In genomic region chr1:156471496-156472490, GRCh38 we compare ENCODE assay signal across 10 cellular contexts. TPM values are rescaled to one million over a fixed set of nuclear protein-coding genes. Genes with fewer than 3 reads are reported as not detected.
DNase-seq lines count a peak whose midpoint lies in the region; ATAC-seq and TF ChIP-seq lines count a peak whose summit lies in the region.
"Had no signal": no experiment of that assay in that cellular context is flagged by ENCODE, and none has a peak within 500 bp of the region (broad histone marks: within the 10 kb centered on the region; RNA-seq: fewer than 3 reads in every experiment).

No MANE protein-coding gene starts in this region.

- no peak overlapping the region for H3K4me3 ChIP-seq in adrenal gland
- H3K4me3 ChIP-seq in lung = no peak overlapping the region
- H3K4me3 ChIP-seq: BLaER1 treated with 17β-estradiol and CSF1 and Interleukin-3, amounts not matched to agents 10 nM and 100 nM had no signal

- H3K27ac ChIP-seq in 22Rv1 (peak overlapping the region; percentile 93), adrenal gland (peak overlapping the region in 4 of 5 donors; percentile 11 to 68 (median 55)), lung (ENCODE audit: low read depth in 1 of 2, low read length in 1 of 2) (peak overlapping the region; percentile 46 to 57)

- ATAC-seq in lung (ENCODE audit: insufficient read depth, low FRiP score) (peak; percentile 63), GM18520 (IDR thresholded peaks at IDR 0.05; ENCODE audit: unreplicated experiment) (no peak), GM18502 (IDR thresholded peaks at IDR 0.05; ENCODE audit: poor library complexity, unreplicated experiment) (no peak)
- ATAC-seq: activated CD8-positive, alpha-beta memory T cell treated with anti-CD3 and anti-CD28 coated beads, Interleukin-2, amount 10 ng/mL, durations not matched to agents 7 days and 5 days had no signal

- DNase-seq in NCI-H1417 (lab: John Stamatoyannopoulos, UW) (peak; percentile 81 to 96 (median 84)), adrenal gland (peak; percentile 40 to 86 (median 82)), lung (ENCODE audit: low spot score) (peak; percentile 83), occipital lobe (lab: John Stamatoyannopoulos, UW) (no peak), GM20000 (ENCODE audit: low spot score) (no peak)
- DNase-seq: activated CD8-positive, alpha-beta memory T cell treated with anti-CD3 and anti-CD28 coated beads, Interleukin-2, amount 10 ng/mL, durations not matched to agents 7 days and 5 days had no signal

- intact Hi-C loops in adrenal gland (cut with DNase I) = no loop called here

- H3K36me3 ChIP-seq in adrenal gland (replicated peaks in 1 of 2) = peaks cover 0 to 100% of the 10 kb centered on the region in 2 donors
- peaks cover 32 to 64% of the 10 kb centered on the region in 2 donors for H3K36me3 ChIP-seq in lung (ENCODE audit: control insufficient read depth in 2 of 2, insufficient read depth in 2 of 2, low read length in 2 of 2)

- TF ChIP-seq POLR2A in adrenal gland (IDR thresholded peaks at IDR 0.05) = peak in 1 of 2 donors; percentile 5

- H3K4me1 ChIP-seq in adrenal gland (replicated peaks in 1 of 2) = peaks cover 12 to 41% of the 10 kb centered on the region in 2 donors
- peaks cover 0 to 7% of the 10 kb centered on the region in 2 donors for H3K4me1 ChIP-seq in lung (ENCODE audit: control insufficient read depth in 2 of 2, insufficient read depth in 2 of 2, low read length in 2 of 2)

- TF ChIP-seq CTCF in 22Rv1 (IDR thresholded peaks at IDR 0.05) = no peak
- no peak for TF ChIP-seq CTCF in adrenal gland (IDR thresholded peaks at IDR 0.05)
- TF ChIP-seq CTCF in lung (IDR thresholded peaks at IDR 0.05; ENCODE audit: control extremely low read depth, extremely low read depth) = no peak
- TF ChIP-seq CTCF in GM20000 (IDR thresholded peaks at IDR 0.05; ENCODE audit: extremely low read depth, missing control alignments) = no peak

- H3K9me3 ChIP-seq in adrenal gland (replicated peaks in 1 of 3) = no peaks in the 10 kb centered on the region
- no peaks in the 10 kb centered on the region for H3K9me3 ChIP-seq in lung (ENCODE audit: control insufficient read depth in 2 of 2, insufficient read depth in 1 of 2, low read length in 1 of 2)
- H3K9me3 ChIP-seq: BLaER1 treated with 17β-estradiol and CSF1 and Interleukin-3, amounts not matched to agents 10 nM and 100 nM had no signal

- no peaks in the 10 kb centered on the region for H3K27me3 ChIP-seq in adrenal gland
- no peaks in the 10 kb centered on the region for H3K27me3 ChIP-seq in lung (ENCODE audit: control insufficient read depth, insufficient read depth)
- H3K27me3 ChIP-seq: BLaER1 treated with 17β-estradiol and CSF1 and Interleukin-3, amounts not matched to agents 10 nM and 100 nM had no signal

- 65 to 74% (median 70%) methylated on average over 3 to 9 of the region's 9 CpGs for WGBS in adrenal gland, 4 donors
- WGBS in lung, 2 donors = 66 to 86% methylated on average over 9 of the region's 9 CpGs

RNA-seq across cellular contexts. Expression of gene MEF2D, which starts 28.8 kb away (rescaled TPM):
- total RNA-seq in adrenal gland (10 to 100 TPM; 28.1 to 89.9 (median 74.6) TPM), lung (10 to 100 TPM; 23.0 to 52.5 TPM), occipital lobe (3.7 TPM)
- polyA plus RNA-seq in adrenal gland (10 to 100 TPM; 29.1 to 37.4 (median 35.3) TPM), lung (10 to 100 TPM; 23.0 to 23.3 TPM)

Comparison
In these comparisons a context has a peak if more than half of its experiments do, and no peak if none do; other contexts are left out.
1. DNase-seq: peak in NCI-H1417 (3 of 3), adrenal gland (7 of 7) and lung (single experiment); none in occipital lobe (single experiment) and GM20000 (single experiment).
2. Peak in every context shown above with its lines, with median percentiles within 50 percentile points of each other: H3K27ac ChIP-seq.